ENCODE assay signal across 10 cellular contexts in genomic region chr5:6291961-6292360, GRCh38.
A peak's percentile ranks its signal among the peaks of the same experiment; 100 is the strongest.
DNase-seq lines count a peak whose midpoint lies in the region; ATAC-seq and TF ChIP-seq lines count a peak whose summit lies in the region.
"Had no signal": no experiment of that assay in that cellular context is flagged by ENCODE, and none has a peak within 500 bp of the region (broad histone marks: within the 10 kb centered on the region; RNA-seq: fewer than 3 reads in every experiment).

No MANE protein-coding gene starts in this region.

- no peaks in the 10 kb centered on the region for H3K4me1 Mint-ChIP-seq in endodermal cell

- no peak for TF ChIP-seq POLR2A in uterus (IDR thresholded peaks at IDR 0.05)

- intact Hi-C loops in uterus (cut with DNase I; ENCODE audit: low total_unique reads): no loop called here

- no peak overlapping the region for H3K4me3 Mint-ChIP-seq in endodermal cell

- H3K36me3 ChIP-seq in BE2C: no peaks in the 10 kb centered on the region
- H3K36me3 ChIP-seq in endodermal cell (ENCODE audit: control insufficient read depth, insufficient read depth, low read length): no peaks in the 10 kb centered on the region
- no peaks in the 10 kb centered on the region for H3K36me3 ChIP-seq in uterus

- no peak overlapping the region for H3K9ac ChIP-seq in endodermal cell (ENCODE audit: extremely low read depth, low read length, poor library complexity, severe bottlenecking)

- H3K4me1 ChIP-seq in BE2C (no peaks in the 10 kb centered on the region), endodermal cell (ENCODE audit: control insufficient read depth, insufficient read depth, low read length) (no peaks in the 10 kb centered on the region), uterus (no peaks in the 10 kb centered on the region)

- H3K36me3 Mint-ChIP-seq in endodermal cell (ENCODE audit: low read depth): no peaks in the 10 kb centered on the region

- WGBS in endodermal cell (ENCODE audit: insufficient coverage in 1 of 2, insufficient read length in 1 of 2), 2 experiments: 0 to 19% methylated on average over 2 of the region's 3 CpGs

- H3K27ac ChIP-seq in endodermal cell (ENCODE audit: low read depth, low read length): no peak overlapping the region
- no peak overlapping the region for H3K27ac ChIP-seq in uterus

- H3K9me3 Mint-ChIP-seq in endodermal cell: no peaks in the 10 kb centered on the region

- TF ChIP-seq CTCF in BE2C (IDR thresholded peaks at IDR 0.05; ENCODE audit: low read depth, low read length) (peak; percentile 57), GM12875 (IDR thresholded peaks at IDR 0.05; ENCODE audit: borderline replicate concordance, insufficient read depth, low read depth, low read length) (peak; percentile 23; the same call in 1 of the 2 replicates), endodermal cell (conservative IDR thresholded peaks at IDR 0.05) (peak; percentile 75), uterus (IDR thresholded peaks at IDR 0.05) (no peak)

- no peak overlapping the region for H3K27ac Mint-ChIP-seq in endodermal cell

- DNase-seq in BE2C (peak; percentile 40), NCI-H345 treated with DMSO at 0.1 percent for 48 hours (lab: John Stamatoyannopoulos, UW; ENCODE audit: unreplicated experiment) (peak; percentile 16), endodermal cell (peak; percentile 72), uterus (no peak)
- no peak for DNase-seq in effector CD8-positive, alpha-beta T cell (lab: John Stamatoyannopoulos, UW)
- no peak for DNase-seq in stimulated activated naive CD4-positive, alpha-beta T cell treated with Interleukin-2 at 50 U/mL for 16 hours (lab: John Stamatoyannopoulos, UW)
- DNase-seq: MV-4-11 had no signal

- ATAC-seq in HG03565 (IDR thresholded peaks at IDR 0.05; ENCODE audit: unreplicated experiment): no peak
- ATAC-seq: mucosa of descending colon had no signal

- H3K9me3 ChIP-seq in BE2C (no peaks in the 10 kb centered on the region), endodermal cell (ENCODE audit: control insufficient read depth, low read length) (no peaks in the 10 kb centered on the region), uterus (no peaks in the 10 kb centered on the region)
- H3K9me3 ChIP-seq: mucosa of descending colon had no signal

- H3K27me3 ChIP-seq in BE2C (no peaks in the 10 kb centered on the region), endodermal cell (ENCODE audit: control insufficient read depth, insufficient read depth, low read length, poor library complexity, severe bottlenecking) (peaks cover 25% of the 10 kb centered on the region), uterus (no peaks in the 10 kb centered on the region)

- H3K4me3 ChIP-seq in BE2C (ENCODE audit: low read depth, low read length) (no peak overlapping the region), GM12875 (ENCODE audit: low read depth, low read length) (no peak overlapping the region), endodermal cell (ENCODE audit: low read length) (no peak overlapping the region), uterus (no peak overlapping the region)
- H3K4me3 ChIP-seq: mucosa of descending colon had no signal

- peaks cover 41% of the 10 kb centered on the region for H3K27me3 Mint-ChIP-seq in endodermal cell (ENCODE audit: insufficient read depth)

Comparison
In these comparisons a context has a peak if more than half of its experiments do, and no peak if none do; other contexts are left out.
1. DNase-seq: peak in BE2C (single experiment), NCI-H345 treated with DMSO at 0.1 percent for 48 hours (single experiment) and endodermal cell (single experiment); none in effector CD8-positive, alpha-beta T cell (single experiment), uterus (0 of 2) and stimulated activated naive CD4-positive, alpha-beta T cell treated with Interleukin-2 at 50 U/mL for 16 hours (single experiment).
2. CTCF ChIP-seq: peak in BE2C (single experiment), GM12875 (single experiment) and endodermal cell (single experiment); none in uterus (0 of 4).